20 cellular contexts compared by ENCODE assay signal in the genomic region with DNA sequence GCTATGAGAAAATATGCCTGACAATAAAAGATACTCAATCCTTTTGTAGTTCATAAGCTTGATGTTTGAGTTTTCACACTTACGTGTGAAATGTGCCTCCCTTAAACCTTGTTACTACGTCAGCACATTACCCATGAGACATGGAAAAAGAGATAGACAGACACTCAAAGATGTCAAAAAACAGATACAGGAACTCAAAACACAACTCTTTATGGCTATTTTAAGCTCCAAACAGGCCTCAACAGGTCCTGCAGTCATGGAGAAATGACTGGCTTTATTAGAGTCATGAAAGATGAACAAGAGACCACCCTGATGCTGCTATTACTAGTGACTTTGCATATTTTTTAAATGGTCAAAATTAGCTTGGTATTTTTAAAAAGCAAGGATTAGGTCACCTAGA.
"Had no signal": no experiment of that assay in that cellular context is flagged by ENCODE, and none has a peak within 500 bp of the region (broad histone marks: within the 10 kb centered on the region; RNA-seq: fewer than 3 reads in every experiment).

No MANE protein-coding gene starts in this region.

- H3K4me3 ChIP-seq: MG63, SJCRH30 had no signal

- H3K4me1 ChIP-seq: SJCRH30 had no signal

- DNase-seq: Karpas-422, KG1, MG63, NCI-H1092, NCI-H1105 treated with DMSO at 0.1 percent for 48 hours, NCI-H1417 treated with DMSO at 0.1 percent for 48 hours, NCI-H146, NCI-H1694 treated with DMSO at 0.1 percent for 48 hours, NCI-H1930, NCI-H2081, NCI-H2107, NCI-H2227 treated with DMSO at 0.1 percent for 48 hours, NCI-H524, NCI-H69, NCI-H774, RPMI8226, SHP77 treated with DMSO at 0.1 percent for 48 hours, SJCRH30 had no signal

- H3K36me3 ChIP-seq: MG63, SJCRH30 had no signal

- H3K9me3 ChIP-seq: MG63, SJCRH30 had no signal

- FAIRE-seq: RCC 7860 had no signal

- H3K27me3 ChIP-seq: MG63, SJCRH30 had no signal

- ATAC-seq: SK-N-SH treated with all-trans-retinoic acid at 6 μM for 48 hours had no signal

- H3K27ac ChIP-seq: SJCRH30 had no signal
